ENCODE assay signal across 17 cellular contexts in the genomic region with DNA sequence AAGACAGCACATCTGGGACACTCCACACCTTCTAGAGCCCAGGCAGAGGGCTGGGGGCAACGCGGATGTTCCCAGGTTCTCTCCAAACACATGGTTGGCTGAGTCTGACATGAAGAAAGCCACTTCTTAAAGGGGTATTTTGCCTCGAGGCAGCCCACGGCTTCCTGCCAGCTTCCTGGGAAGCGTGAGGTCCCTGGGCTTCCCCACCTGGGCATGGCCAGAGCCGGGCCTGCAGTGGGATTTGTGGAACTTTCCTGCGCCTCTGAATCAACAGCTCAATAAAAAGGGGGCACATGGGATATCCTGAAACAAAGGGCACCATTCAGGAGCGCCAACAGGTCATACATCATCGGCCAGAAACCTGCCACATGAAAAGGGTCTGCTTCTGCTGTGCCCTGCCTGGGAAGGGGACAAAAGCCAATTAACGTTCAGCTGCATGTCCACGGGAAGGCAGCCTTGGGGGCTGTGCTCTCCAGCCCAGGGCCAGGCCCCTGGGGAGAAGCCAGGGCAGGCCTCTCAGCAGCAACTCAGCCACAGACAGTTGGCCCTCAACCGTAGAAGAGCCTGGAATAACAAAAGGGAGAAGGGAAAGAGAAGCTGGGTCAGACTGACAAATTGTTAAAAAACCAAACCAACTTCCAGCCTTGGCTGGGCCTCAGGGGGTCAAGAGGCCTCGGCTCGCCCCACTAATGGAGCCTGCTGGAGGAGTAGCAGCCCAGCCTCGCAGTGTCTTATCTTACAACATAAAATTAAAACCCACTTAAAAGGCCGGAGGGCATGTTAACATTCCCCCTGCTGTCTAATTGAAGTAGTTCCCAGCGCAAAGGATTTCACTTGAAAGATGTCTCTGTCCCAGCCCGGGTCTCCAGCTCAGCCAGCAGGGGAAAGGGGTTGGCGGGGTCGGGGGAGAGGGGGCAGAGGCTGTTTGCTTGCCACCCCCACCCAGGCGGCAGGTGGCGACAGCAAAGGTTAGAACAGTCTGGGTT. TPM values are rescaled to one million over a fixed set of nuclear protein-coding genes. Genes with fewer than 3 reads are reported as not detected.
DNase-seq lines count a peak whose midpoint lies in the region; ATAC-seq, FAIRE-seq and TF ChIP-seq lines count a peak whose summit lies in the region.
"Had no signal": no experiment of that assay in that cellular context is flagged by ENCODE, and none has a peak within 500 bp of the region (broad histone marks: within the 10 kb centered on the region; RNA-seq: fewer than 3 reads in every experiment).

No MANE protein-coding gene starts in this region.

- H3K4me3 ChIP-seq in HepG2 (replicated peaks in 1 of 3; ENCODE audit: insufficient read depth in 1 of 3, low read depth in 2 of 3, low read length in 3 of 3) (no peak overlapping the region), right lobe of liver (no peak overlapping the region), aorta (ENCODE audit: low read length in 2 of 2) (no peak overlapping the region)
- H3K4me3 ChIP-seq: HAP-1, prostate gland had no signal

- no peak overlapping the region for H3K9ac ChIP-seq in HepG2 (ENCODE audit: insufficient read depth, low read depth, low read length)

- WGBS in HepG2 (ENCODE audit: low lambda C conversion rate) = 87% methylated on average over 22 of the region's 22 CpGs
- WGBS in right lobe of liver (ENCODE audit: insufficient coverage, low coverage, low lambda C conversion rate, missing lambda C conversion rate) = 77% methylated on average over 10 of the region's 22 CpGs
- 84 to 85% methylated on average over 22 of the region's 22 CpGs for WGBS in aorta, 2 donors

- H3K36me3 ChIP-seq in HepG2 (replicated peaks in 1 of 2; ENCODE audit: control insufficient read depth in 1 of 2, insufficient read depth in 2 of 2, low read length in 2 of 2) (no peaks in the 10 kb centered on the region), right lobe of liver (no peaks in the 10 kb centered on the region), aorta (ENCODE audit: control insufficient read depth in 1 of 2, insufficient read depth in 2 of 2, low read length in 1 of 2) (no peaks in the 10 kb centered on the region)
- H3K36me3 ChIP-seq: HAP-1, prostate gland had no signal

- TF ChIP-seq CTCF in HepG2 (CRISPR knock-in tag; IDR thresholded peaks at IDR 0.05) (no peak), right lobe of liver (IDR thresholded peaks at IDR 0.05) (no peak)
- no peak for TF ChIP-seq CTCF in CD4-positive, alpha-beta T cell (IDR thresholded peaks at IDR 0.05)

- H2AFZ ChIP-seq in HepG2 (ENCODE audit: low read length) = no peak overlapping the region

- no peaks in the 10 kb centered on the region for H3K4me1 Mint-ChIP-seq in CD4-positive, alpha-beta T cell (ENCODE audit: low read depth)

- in situ Hi-C loops in HepG2 (cut with HindIII; ENCODE audit: extremely low pct_ligation_motif_present, low pct_unique_long_range_greater_than_20kb) = no loop called here

- H3K9me3 ChIP-seq in HepG2 (ENCODE audit: low read length) (no peaks in the 10 kb centered on the region), right lobe of liver (no peaks in the 10 kb centered on the region), aorta (ENCODE audit: control insufficient read depth, low read length) (no peaks in the 10 kb centered on the region)
- no peaks in the 10 kb centered on the region for H3K9me3 ChIP-seq in CD4-positive, alpha-beta T cell (ENCODE audit: control insufficient read depth, low read length)
- H3K9me3 ChIP-seq: HAP-1, prostate gland had no signal

- intact Hi-C loops in HepG2 (cut with micrococcal nuclease; ENCODE audit: unreplicated experiment) (no loop called here), right lobe of liver (cut with DNase I) (no loop called here), aorta (cut with DNase I) (no loop called here)
- intact Hi-C loops in CD4-positive, alpha-beta T cell (cut with DNase I, micrococcal nuclease) = no loop called here

- no peak for TF ChIP-seq POLR2A in HepG2 (IDR thresholded peaks at IDR 0.05; ENCODE audit: insufficient read depth in 1 of 2, low read depth in 2 of 2, low read length in 2 of 2)
- no peak for TF ChIP-seq POLR2A in right lobe of liver (IDR thresholded peaks at IDR 0.05)

- no peaks in the 10 kb centered on the region for H3K27me3 ChIP-seq in HepG2 (ENCODE audit: control insufficient read depth in 1 of 2, insufficient read depth in 2 of 2, low read length in 2 of 2)
- no peaks in the 10 kb centered on the region for H3K27me3 ChIP-seq in right lobe of liver
- H3K27me3 ChIP-seq in aorta (ENCODE audit: control insufficient read depth in 1 of 2, insufficient read depth in 2 of 2, low read length in 1 of 2) = no peaks in the 10 kb centered on the region
- no peaks in the 10 kb centered on the region for H3K27me3 ChIP-seq in CD4-positive, alpha-beta T cell (ENCODE audit: control insufficient read depth, insufficient read depth, low read length)

- BruUV-seq in HepG2 (replicated peaks; lab: Mats Ljungman, UMichigan) = no TSS peak

- no peaks in the 10 kb centered on the region for H3K36me3 Mint-ChIP-seq in CD4-positive, alpha-beta T cell (ENCODE audit: low read depth)
- H3K36me3 Mint-ChIP-seq: activated naive CD4-positive, alpha-beta T cell treated with anti-CD3 and anti-CD28 coated beads, Interleukin-2, amount 50 U/mL, for 72 hours had no signal

- H4K20me1 ChIP-seq in HepG2 (ENCODE audit: insufficient read depth, low read length) = no peaks in the 10 kb centered on the region

- H3K4me1 ChIP-seq in HepG2 (ENCODE audit: insufficient read depth, low read length) = peaks cover 58% of the 10 kb centered on the region
- H3K4me1 ChIP-seq in right lobe of liver = peaks cover 0 to 5% (median 0%) of the 10 kb centered on the region in 4 donors
- no peaks in the 10 kb centered on the region for H3K4me1 ChIP-seq in aorta (ENCODE audit: control insufficient read depth in 1 of 2, insufficient read depth in 2 of 2, low read length in 2 of 2)
- H3K4me1 ChIP-seq: HAP-1, prostate gland had no signal

- H3K4me2 ChIP-seq in HepG2 (ENCODE audit: low read depth, low read length) = no peak overlapping the region

- H3K27ac Mint-ChIP-seq in CD4-positive, alpha-beta T cell = no peak overlapping the region
- H3K27ac Mint-ChIP-seq: activated naive CD4-positive, alpha-beta T cell treated with anti-CD3 and anti-CD28 coated beads, Interleukin-2, amount 50 U/mL, for 72 hours had no signal

- H3K9me3 Mint-ChIP-seq in CD4-positive, alpha-beta T cell = no peaks in the 10 kb centered on the region
- H3K9me3 Mint-ChIP-seq: activated naive CD4-positive, alpha-beta T cell treated with anti-CD3 and anti-CD28 coated beads, Interleukin-2, amount 50 U/mL, for 72 hours had no signal

- no peak overlapping the region for H3K27ac ChIP-seq in HepG2 (ENCODE audit: extremely low read length, insufficient read depth, low read length)
- H3K27ac ChIP-seq in right lobe of liver = no peak overlapping the region
- H3K27ac ChIP-seq in aorta (ENCODE audit: low read depth in 1 of 2, low read length in 2 of 2) = no peak overlapping the region
- no peak overlapping the region for H3K27ac ChIP-seq in CD4-positive, alpha-beta T cell (ENCODE audit: low read depth, low read length)
- H3K27ac ChIP-seq: prostate gland had no signal

- no peak overlapping the region for H3K4me3 Mint-ChIP-seq in CD4-positive, alpha-beta T cell

- CTCF ChIA-PET in HepG2 (lab: Yijun Ruan, JAX; ENCODE audit: low intra/inter-chr PET ratio, low total read pairs) = no interaction called here
- CTCF ChIA-PET in CD4-positive, alpha-beta T cell (lab: Charles Lee) = no interaction called here

- no peak for ATAC-seq in HepG2
- ATAC-seq in right lobe of liver = no peak
- no peak for ATAC-seq in aorta (ENCODE audit: low FRiP score)
- no peak for ATAC-seq in CD4-positive, alpha-beta T cell (ENCODE audit: poor library complexity)
- ATAC-seq: activated naive CD4-positive, alpha-beta T cell treated with anti-CD3 and anti-CD28 coated beads, Interleukin-2, amount 50 U/mL, for 72 hours; Right ventricle myocardium inferior had no signal

- no peak for TF ChIP-seq RAD21 in HepG2 (CRISPR knock-in tag; IDR thresholded peaks at IDR 0.05)

- H3K79me2 ChIP-seq in HepG2 (ENCODE audit: insufficient read depth, low read length) = no peaks in the 10 kb centered on the region

- TF ChIP-seq EP300 in HepG2 (IDR thresholded peaks at IDR 0.05; ENCODE audit: low read depth in 2 of 2, low read length in 2 of 2) (no peak), HepG2 (CRISPR knock-in tag; IDR thresholded peaks at IDR 0.05; ENCODE audit: borderline replicate concordance) (no peak)

- DNase-seq in HepG2 (ENCODE audit: low spot score) = no peak
- DNase-seq in right lobe of liver = no peak
- peak; percentile 63 for DNase-seq in SW480 (ENCODE audit: low spot score)
- peak; percentile 6 for DNase-seq in medulla oblongata (ENCODE audit: extremely low spot score)
- peak; percentile 30 to 51 for DNase-seq in aorta
- no peak for DNase-seq in NCI-H2171 treated with DMSO at 0.1 percent for 48 hours (lab: John Stamatoyannopoulos, UW)
- DNase-seq in CD4-positive, alpha-beta T cell = no peak
- no peak for DNase-seq in putamen (ENCODE audit: low spot score)
- DNase-seq: DMS53, erythroblast, midbrain, NCI-H526 treated with DMSO at 0.1 percent for 48 hours had no signal

- peaks cover 5% of the 10 kb centered on the region for H3K27me3 Mint-ChIP-seq in CD4-positive, alpha-beta T cell

- no peak for FAIRE-seq in HepG2 (lab: Jason Lieb, UNC)

- POLR2A ChIA-PET in HepG2 (lab: Yijun Ruan, JAX) = no interaction called here
- POLR2A ChIA-PET in CD4-positive, alpha-beta T cell (lab: Charles Lee) = no interaction called here

RNA-seq across cellular contexts. Expression of gene TBX4, which starts 34.2 kb away (rescaled TPM):
- 0.86 and 1.1 TPM in 2 replicates for total RNA-seq in HepG2 (2016; rRNA removed; fragmentation: Illumina TruSeq; extraction: Trizol)
- 0.10 and 0.35 TPM in 2 replicates for total RNA-seq in HepG2 (2016; cell fraction: cytosol; rRNA removed; fragmentation: Illumina TruSeq; extraction: Trizol; ENCODE audit: low read depth)
- 0.92 and 1.3 TPM in 2 replicates for total RNA-seq in HepG2 (2016; cell fraction: insoluble cytoplasmic fraction; rRNA removed; fragmentation: Illumina TruSeq; extraction: Trizol)
- 1.1 and 1.5 TPM in 2 replicates for total RNA-seq in HepG2 (2016; cell fraction: membrane; rRNA removed; fragmentation: Illumina TruSeq; extraction: Trizol)
- total RNA-seq in HepG2 (2016; cell fraction: nucleus; rRNA removed; fragmentation: Illumina TruSeq; extraction: Trizol) = 1.1 and 1.3 TPM in 2 replicates
- 0.11 and 0.17 TPM in 2 replicates for polyA plus RNA-seq in HepG2 (2011; rRNA removed)
- polyA plus RNA-seq in HepG2 (2011; cell fraction: cytosol; rRNA removed) = 0.05 and 0.09 TPM in 2 replicates
- 0.29 and 0.48 TPM in 2 replicates for polyA plus RNA-seq in HepG2 (2011; cell fraction: nucleus; rRNA removed)
- polyA plus RNA-seq in HepG2 (2012) = 0.15 and 0.40 TPM in 2 replicates
- polyA plus RNA-seq in HepG2 (2016; cell fraction: cytosol; fragmentation: Illumina TruSeq; extraction: Trizol; ENCODE audit: low read depth) = 0.14 and 0.16 TPM in 2 replicates
- 1.2 and 1.7 TPM in 2 replicates for polyA plus RNA-seq in HepG2 (2016; cell fraction: insoluble cytoplasmic fraction; fragmentation: Illumina TruSeq; extraction: Trizol; ENCODE audit: low read depth)
- polyA plus RNA-seq in HepG2 (2016; cell fraction: membrane; fragmentation: Illumina TruSeq; extraction: Trizol; ENCODE audit: low read depth) = 0.49 and 0.62 TPM in 2 replicates
- 1.8 and 2.4 TPM in 2 replicates for polyA plus RNA-seq in HepG2 (2016; cell fraction: nucleus; fragmentation: Illumina TruSeq; extraction: Trizol; ENCODE audit: insufficient read depth, low read depth)
- polyA minus RNA-seq in HepG2 (2011; rRNA and poly(A)+ RNA removed; ENCODE audit: low replicate concordance) = not detected in 2 replicates
- not detected in 2 replicates for polyA minus RNA-seq in HepG2 (2011; cell fraction: cytosol; rRNA and poly(A)+ RNA removed)
- polyA minus RNA-seq in HepG2 (2011; cell fraction: nucleus; rRNA and poly(A)+ RNA removed) = not detected in 2 replicates
- total RNA-seq in right lobe of liver = not detected
- total RNA-seq in aorta = under 1 TPM; 0.23 to 0.27 TPM
- polyA plus RNA-seq in aorta = not detected
- not detected for total RNA-seq in CD4-positive, alpha-beta T cell
- total RNA-seq: activated CD8-positive, alpha-beta memory T cell treated with anti-CD3 and anti-CD28 coated beads for 36 hours; activated naive CD4-positive, alpha-beta T cell treated with anti-CD3 and anti-CD28 coated beads, Interleukin-2, amount 50 U/mL, for 72 hours; Right ventricle myocardium inferior had no signal

Comparison
In these comparisons a context has a peak if more than half of its experiments do, and no peak if none do; other contexts are left out.
1. DNase-seq: peak in SW480 (single experiment), medulla oblongata (single experiment) and aorta (2 of 2); none in HepG2 (single experiment), right lobe of liver (0 of 3), NCI-H2171 treated with DMSO at 0.1 percent for 48 hours (single experiment), CD4-positive, alpha-beta T cell (0 of 10) and putamen (single experiment).